ENCODE assay signal across 1 cellular context in the genomic region with DNA sequence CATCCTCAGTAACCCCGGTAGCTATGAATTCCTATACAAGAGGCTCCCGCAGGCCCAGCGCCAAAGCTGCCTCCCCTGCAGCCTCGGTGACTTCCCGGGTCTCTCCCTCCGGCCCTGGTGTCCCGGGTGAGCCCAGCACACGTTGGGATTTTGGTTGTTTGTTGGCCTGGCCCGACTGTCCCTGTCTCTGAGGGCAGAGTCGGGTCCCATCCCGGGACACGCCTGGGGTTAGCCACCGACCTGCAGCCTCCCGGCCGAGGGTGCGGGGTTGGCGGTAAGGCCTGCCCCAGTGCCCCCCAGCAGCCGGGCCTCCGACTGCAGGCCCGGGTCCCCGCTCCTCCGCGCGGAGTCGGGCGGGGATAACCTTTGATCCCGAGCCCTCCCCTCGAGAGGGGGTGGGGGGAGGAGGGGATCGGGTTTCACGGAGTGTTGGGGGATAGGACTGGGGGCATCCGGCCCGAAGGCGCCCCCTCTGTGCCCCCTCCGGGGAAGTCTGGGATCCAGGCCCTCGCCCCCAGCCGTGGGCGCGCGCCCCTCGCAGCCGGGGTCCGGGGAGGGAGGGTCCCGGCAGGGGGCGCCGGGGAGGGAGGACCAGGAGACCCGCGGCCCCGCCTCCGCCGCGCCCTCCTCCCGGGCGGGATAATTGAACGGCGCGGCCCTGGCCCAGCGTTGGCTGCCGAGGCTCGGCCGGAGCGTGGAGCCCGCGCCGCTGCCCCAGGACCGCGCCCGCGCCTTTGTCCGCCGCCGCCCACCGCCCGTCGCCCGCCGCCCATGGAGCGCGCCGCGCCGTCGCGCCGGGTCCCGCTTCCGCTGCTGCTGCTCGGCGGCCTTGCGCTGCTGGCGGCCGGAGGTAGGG.
TF ChIP-seq lines count a peak whose summit lies in the region.

A gene with protein sequence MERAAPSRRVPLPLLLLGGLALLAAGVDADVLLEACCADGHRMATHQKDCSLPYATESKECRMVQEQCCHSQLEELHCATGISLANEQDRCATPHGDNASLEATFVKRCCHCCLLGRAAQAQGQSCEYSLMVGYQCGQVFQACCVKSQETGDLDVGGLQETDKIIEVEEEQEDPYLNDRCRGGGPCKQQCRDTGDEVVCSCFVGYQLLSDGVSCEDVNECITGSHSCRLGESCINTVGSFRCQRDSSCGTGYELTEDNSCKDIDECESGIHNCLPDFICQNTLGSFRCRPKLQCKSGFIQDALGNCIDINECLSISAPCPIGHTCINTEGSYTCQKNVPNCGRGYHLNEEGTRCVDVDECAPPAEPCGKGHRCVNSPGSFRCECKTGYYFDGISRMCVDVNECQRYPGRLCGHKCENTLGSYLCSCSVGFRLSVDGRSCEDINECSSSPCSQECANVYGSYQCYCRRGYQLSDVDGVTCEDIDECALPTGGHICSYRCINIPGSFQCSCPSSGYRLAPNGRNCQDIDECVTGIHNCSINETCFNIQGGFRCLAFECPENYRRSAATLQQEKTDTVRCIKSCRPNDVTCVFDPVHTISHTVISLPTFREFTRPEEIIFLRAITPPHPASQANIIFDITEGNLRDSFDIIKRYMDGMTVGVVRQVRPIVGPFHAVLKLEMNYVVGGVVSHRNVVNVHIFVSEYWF (plus strand): TSS at position 669 of the 856 bp plus-strand sequence. CDS start 103 bp downstream, at position 772.

TF ChIP-seq in HepG2, 621 proteins besides CTCF, POLR2A, EP300 and RAD21 (continued from another document and continues in another):
- TF ChIP-seq EED (CRISPR knock-in tag; IDR thresholded peaks at IDR 0.05) = peak; percentile 4; the same call in 1 of the 2 replicates
- peak; percentile 75 for TF ChIP-seq NCOR1 (IDR thresholded peaks at IDR 0.05; ENCODE audit: borderline replicate concordance, low read length)
- peak; percentile 85 for TF ChIP-seq ZFP90 (CRISPR knock-in tag; IDR thresholded peaks at IDR 0.05; ENCODE audit: borderline replicate concordance)
- peak; percentile 72; the same call in 1 of the 2 replicates for TF ChIP-seq ATF7-NPFF (CRISPR knock-in tag; IDR thresholded peaks at IDR 0.05; ENCODE audit: low read depth)
- TF ChIP-seq CCDC6 (CRISPR knock-in tag; IDR thresholded peaks at IDR 0.05) = peak; percentile 56
- peak; percentile 50; the same call in 1 of the 2 replicates for TF ChIP-seq CBFB (CRISPR knock-in tag; IDR thresholded peaks at IDR 0.05)
- 0 out of 2 replicates have a peak, but pooled peaks have one; percentile 19 for TF ChIP-seq ZNF790 (CRISPR knock-in tag; IDR thresholded peaks at IDR 0.05; ENCODE audit: borderline replicate concordance)
- TF ChIP-seq ZNF337 (CRISPR knock-in tag; IDR thresholded peaks at IDR 0.05; ENCODE audit: borderline replicate concordance, low read depth) = peak; percentile 52; the same call in 1 of the 2 replicates
- TF ChIP-seq ZNF761 (CRISPR knock-in tag; conservative IDR thresholded peaks at IDR 0.05) = peak; percentile 63; the same call in 1 of the 2 replicates
- TF ChIP-seq, protein P1, sequence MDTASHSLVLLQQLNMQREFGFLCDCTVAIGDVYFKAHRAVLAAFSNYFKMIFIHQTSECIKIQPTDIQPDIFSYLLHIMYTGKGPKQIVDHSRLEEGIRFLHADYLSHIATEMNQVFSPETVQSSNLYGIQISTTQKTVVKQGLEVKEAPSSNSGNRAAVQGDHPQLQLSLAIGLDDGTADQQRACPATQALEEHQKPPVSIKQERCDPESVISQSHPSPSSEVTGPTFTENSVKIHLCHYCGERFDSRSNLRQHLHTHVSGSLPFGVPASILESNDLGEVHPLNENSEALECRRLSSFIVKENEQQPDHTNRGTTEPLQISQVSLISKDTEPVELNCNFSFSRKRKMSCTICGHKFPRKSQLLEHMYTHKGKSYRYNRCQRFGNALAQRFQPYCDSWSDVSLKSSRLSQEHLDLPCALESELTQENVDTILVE (CRISPR knock-in tag; IDR thresholded peaks at IDR 0.05) = no peak
- TF ChIP-seq ZNF605 (CRISPR knock-in tag; IDR thresholded peaks at IDR 0.05) = peak; percentile 80
- peak; percentile 90; the same call in 1 of the 2 replicates for TF ChIP-seq ZNF567 (CRISPR knock-in tag; IDR thresholded peaks at IDR 0.05; ENCODE audit: borderline replicate concordance)
- 0 out of 2 replicates have a peak, but pooled peaks have one; percentile 35 for TF ChIP-seq ZFP37 (CRISPR knock-in tag; IDR thresholded peaks at IDR 0.05; ENCODE audit: borderline replicate concordance)
- TF ChIP-seq REXO4 (CRISPR knock-in tag; IDR thresholded peaks at IDR 0.05; ENCODE audit: borderline replicate concordance) = 0 out of 2 replicates have a peak, but pooled peaks have one; percentile 62
- peak; percentile 16; the same call in 1 of the 2 replicates for TF ChIP-seq MXD4 (CRISPR knock-in tag; IDR thresholded peaks at IDR 0.05)
- 0 out of 2 replicates have a peak, but pooled peaks have one; percentile 28 for TF ChIP-seq KLF6 (CRISPR knock-in tag; IDR thresholded peaks at IDR 0.05)
- peak; percentile 84; the same call in 1 of the 2 replicates for TF ChIP-seq GLI4 (CRISPR knock-in tag; IDR thresholded peaks at IDR 0.05; ENCODE audit: borderline replicate concordance)
- TF ChIP-seq ZNF256 (CRISPR knock-in tag; conservative IDR thresholded peaks at IDR 0.05) = 0 out of 2 replicates have a peak, but pooled peaks have one; percentile 47
- no peak for TF ChIP-seq HDAC6 (IDR thresholded peaks at IDR 0.05; ENCODE audit: low read depth, low read length)
- TF ChIP-seq HDAC2 (CRISPR knock-in tag; IDR thresholded peaks at IDR 0.05) = peak; percentile 32; the same call in 1 of the 2 replicates
- TF ChIP-seq, protein P2, sequence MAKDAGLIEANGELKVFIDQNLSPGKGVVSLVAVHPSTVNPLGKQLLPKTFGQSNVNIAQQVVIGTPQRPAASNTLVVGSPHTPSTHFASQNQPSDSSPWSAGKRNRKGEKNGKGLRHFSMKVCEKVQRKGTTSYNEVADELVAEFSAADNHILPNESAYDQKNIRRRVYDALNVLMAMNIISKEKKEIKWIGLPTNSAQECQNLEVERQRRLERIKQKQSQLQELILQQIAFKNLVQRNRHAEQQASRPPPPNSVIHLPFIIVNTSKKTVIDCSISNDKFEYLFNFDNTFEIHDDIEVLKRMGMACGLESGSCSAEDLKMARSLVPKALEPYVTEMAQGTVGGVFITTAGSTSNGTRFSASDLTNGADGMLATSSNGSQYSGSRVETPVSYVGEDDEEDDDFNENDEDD (CRISPR knock-in tag; IDR thresholded peaks at IDR 0.05; ENCODE audit: borderline replicate concordance) = peak; percentile 84; the same call in 1 of the 2 replicates
- peak; percentile 95 for TF ChIP-seq MAZ (IDR thresholded peaks at IDR 0.05; ENCODE audit: borderline replicate concordance, low read depth, low read length)
- peak; percentile 91; the same call in 1 of the 2 replicates for TF ChIP-seq MAZ (CRISPR knock-in tag; IDR thresholded peaks at IDR 0.05; ENCODE audit: low read depth)
- peak; percentile 58; the same call in 1 of the 2 replicates for TF ChIP-seq TCF7 (IDR thresholded peaks at IDR 0.05; ENCODE audit: low read depth)
- peak; percentile 23; the same call in 1 of the 2 replicates for TF ChIP-seq GATA4 (IDR thresholded peaks at IDR 0.05; ENCODE audit: borderline replicate concordance, low read depth)
- TF ChIP-seq, protein P3, sequence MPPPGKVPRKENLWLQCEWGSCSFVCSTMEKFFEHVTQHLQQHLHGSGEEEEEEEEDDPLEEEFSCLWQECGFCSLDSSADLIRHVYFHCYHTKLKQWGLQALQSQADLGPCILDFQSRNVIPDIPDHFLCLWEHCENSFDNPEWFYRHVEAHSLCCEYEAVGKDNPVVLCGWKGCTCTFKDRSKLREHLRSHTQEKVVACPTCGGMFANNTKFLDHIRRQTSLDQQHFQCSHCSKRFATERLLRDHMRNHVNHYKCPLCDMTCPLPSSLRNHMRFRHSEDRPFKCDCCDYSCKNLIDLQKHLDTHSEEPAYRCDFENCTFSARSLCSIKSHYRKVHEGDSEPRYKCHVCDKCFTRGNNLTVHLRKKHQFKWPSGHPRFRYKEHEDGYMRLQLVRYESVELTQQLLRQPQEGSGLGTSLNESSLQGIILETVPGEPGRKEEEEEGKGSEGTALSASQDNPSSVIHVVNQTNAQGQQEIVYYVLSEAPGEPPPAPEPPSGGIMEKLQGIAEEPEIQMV (CRISPR knock-in tag; IDR thresholded peaks at IDR 0.05; ENCODE audit: low read depth) = 0 out of 2 replicates have a peak, but pooled peaks have one; percentile 43
- peak; percentile 98 for TF ChIP-seq ZFX (CRISPR knock-in tag; IDR thresholded peaks at IDR 0.05; ENCODE audit: low read depth)
- TF ChIP-seq KAT7 (CRISPR knock-in tag; IDR thresholded peaks at IDR 0.05; ENCODE audit: borderline replicate concordance) = no peak
- peak; percentile 100 for TF ChIP-seq ZNF746 (CRISPR knock-in tag; IDR thresholded peaks at IDR 0.05)
- TF ChIP-seq, protein P4, sequence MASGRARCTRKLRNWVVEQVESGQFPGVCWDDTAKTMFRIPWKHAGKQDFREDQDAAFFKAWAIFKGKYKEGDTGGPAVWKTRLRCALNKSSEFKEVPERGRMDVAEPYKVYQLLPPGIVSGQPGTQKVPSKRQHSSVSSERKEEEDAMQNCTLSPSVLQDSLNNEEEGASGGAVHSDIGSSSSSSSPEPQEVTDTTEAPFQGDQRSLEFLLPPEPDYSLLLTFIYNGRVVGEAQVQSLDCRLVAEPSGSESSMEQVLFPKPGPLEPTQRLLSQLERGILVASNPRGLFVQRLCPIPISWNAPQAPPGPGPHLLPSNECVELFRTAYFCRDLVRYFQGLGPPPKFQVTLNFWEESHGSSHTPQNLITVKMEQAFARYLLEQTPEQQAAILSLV (CRISPR knock-in tag; IDR thresholded peaks at IDR 0.05; ENCODE audit: borderline replicate concordance) = peak; percentile 54; the same call in 1 of the 2 replicates
- TF ChIP-seq, protein P5, sequence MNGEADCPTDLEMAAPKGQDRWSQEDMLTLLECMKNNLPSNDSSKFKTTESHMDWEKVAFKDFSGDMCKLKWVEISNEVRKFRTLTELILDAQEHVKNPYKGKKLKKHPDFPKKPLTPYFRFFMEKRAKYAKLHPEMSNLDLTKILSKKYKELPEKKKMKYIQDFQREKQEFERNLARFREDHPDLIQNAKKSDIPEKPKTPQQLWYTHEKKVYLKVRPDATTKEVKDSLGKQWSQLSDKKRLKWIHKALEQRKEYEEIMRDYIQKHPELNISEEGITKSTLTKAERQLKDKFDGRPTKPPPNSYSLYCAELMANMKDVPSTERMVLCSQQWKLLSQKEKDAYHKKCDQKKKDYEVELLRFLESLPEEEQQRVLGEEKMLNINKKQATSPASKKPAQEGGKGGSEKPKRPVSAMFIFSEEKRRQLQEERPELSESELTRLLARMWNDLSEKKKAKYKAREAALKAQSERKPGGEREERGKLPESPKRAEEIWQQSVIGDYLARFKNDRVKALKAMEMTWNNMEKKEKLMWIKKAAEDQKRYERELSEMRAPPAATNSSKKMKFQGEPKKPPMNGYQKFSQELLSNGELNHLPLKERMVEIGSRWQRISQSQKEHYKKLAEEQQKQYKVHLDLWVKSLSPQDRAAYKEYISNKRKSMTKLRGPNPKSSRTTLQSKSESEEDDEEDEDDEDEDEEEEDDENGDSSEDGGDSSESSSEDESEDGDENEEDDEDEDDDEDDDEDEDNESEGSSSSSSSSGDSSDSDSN (CRISPR knock-in tag; IDR thresholded peaks at IDR 0.05) = peak; percentile 97
- TF ChIP-seq PHF20 (CRISPR knock-in tag; IDR thresholded peaks at IDR 0.05) = peak; percentile 40; the same call in 1 of the 2 replicates
- TF ChIP-seq ZNF274 (CRISPR knock-in tag; IDR thresholded peaks at IDR 0.05) = peak; percentile 90
- TF ChIP-seq SALL1 (CRISPR knock-in tag; IDR thresholded peaks at IDR 0.05) = 0 out of 2 replicates have a peak, but pooled peaks have one; percentile 67
- TF ChIP-seq ETV5 (CRISPR knock-in tag; IDR thresholded peaks at IDR 0.05; ENCODE audit: borderline replicate concordance) = peak; percentile 77
- TF ChIP-seq, protein P6, sequence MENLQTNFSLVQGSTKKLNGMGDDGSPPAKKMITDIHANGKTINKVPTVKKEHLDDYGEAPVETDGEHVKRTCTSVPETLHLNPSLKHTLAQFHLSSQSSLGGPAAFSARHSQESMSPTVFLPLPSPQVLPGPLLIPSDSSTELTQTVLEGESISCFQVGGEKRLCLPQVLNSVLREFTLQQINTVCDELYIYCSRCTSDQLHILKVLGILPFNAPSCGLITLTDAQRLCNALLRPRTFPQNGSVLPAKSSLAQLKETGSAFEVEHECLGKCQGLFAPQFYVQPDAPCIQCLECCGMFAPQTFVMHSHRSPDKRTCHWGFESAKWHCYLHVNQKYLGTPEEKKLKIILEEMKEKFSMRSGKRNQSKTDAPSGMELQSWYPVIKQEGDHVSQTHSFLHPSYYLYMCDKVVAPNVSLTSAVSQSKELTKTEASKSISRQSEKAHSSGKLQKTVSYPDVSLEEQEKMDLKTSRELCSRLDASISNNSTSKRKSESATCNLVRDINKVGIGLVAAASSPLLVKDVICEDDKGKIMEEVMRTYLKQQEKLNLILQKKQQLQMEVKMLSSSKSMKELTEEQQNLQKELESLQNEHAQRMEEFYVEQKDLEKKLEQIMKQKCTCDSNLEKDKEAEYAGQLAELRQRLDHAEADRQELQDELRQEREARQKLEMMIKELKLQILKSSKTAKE (CRISPR knock-in tag; IDR thresholded peaks at IDR 0.05; ENCODE audit: borderline replicate concordance) = peak; percentile 65; the same call in 1 of the 2 replicates
- 0 out of 2 replicates have a peak, but pooled peaks have one; percentile 18 for TF ChIP-seq STAG1 (CRISPR knock-in tag; IDR thresholded peaks at IDR 0.05)
- TF ChIP-seq, protein P7, sequence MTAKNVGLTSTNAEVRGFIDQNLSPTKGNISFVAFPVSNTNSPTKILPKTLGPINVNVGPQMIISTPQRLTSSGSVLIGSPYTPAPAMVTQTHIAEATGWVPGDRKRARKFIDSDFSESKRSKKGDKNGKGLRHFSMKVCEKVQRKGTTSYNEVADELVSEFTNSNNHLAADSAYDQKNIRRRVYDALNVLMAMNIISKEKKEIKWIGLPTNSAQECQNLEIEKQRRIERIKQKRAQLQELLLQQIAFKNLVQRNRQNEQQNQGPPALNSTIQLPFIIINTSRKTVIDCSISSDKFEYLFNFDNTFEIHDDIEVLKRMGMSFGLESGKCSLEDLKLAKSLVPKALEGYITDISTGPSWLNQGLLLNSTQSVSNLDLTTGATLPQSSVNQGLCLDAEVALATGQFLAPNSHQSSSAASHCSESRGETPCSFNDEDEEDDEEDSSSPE (CRISPR knock-in tag; IDR thresholded peaks at IDR 0.05) = peak; percentile 87
- TF ChIP-seq CAMTA2 (CRISPR knock-in tag; IDR thresholded peaks at IDR 0.05; ENCODE audit: borderline replicate concordance) = no peak
